Comparison of ENCODE assay signal across 8 cellular contexts in the genomic region with DNA sequence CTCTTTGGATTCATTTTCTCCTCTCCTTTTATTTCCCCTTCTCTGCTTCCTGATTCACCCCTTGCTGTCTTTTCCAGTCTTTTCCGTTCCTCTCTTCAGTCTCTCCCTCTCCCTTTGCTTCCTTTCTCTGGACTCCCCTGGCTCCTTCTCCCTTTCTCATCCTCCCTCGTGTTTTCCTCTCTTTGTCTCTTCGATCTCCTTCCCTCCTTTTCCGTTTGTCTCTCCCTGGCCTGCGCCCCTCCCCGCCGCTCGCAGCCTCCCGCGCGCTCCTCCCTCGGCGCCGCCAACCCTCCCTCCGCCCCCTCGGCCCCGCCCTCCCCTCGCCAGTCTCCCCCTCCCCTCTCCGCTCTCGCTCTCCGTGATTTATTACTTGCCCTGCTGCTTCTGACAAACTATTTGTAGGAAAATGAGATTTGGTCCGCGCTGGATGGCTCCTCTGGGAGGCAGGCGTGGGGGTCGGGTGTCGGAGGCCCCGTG. TPM values are rescaled to one million over a fixed set of nuclear protein-coding genes. Genes with fewer than 3 reads are reported as not detected.
DNase-seq lines count a peak whose midpoint lies in the region; ATAC-seq, FAIRE-seq and TF ChIP-seq lines count a peak whose summit lies in the region.

No MANE protein-coding gene starts in this region.

- no peaks in the 10 kb centered on the region for H3K36me3 ChIP-seq in prostate gland
- no peaks in the 10 kb centered on the region for H3K36me3 ChIP-seq in aorta (ENCODE audit: control insufficient read depth in 1 of 2, insufficient read depth in 2 of 2, low read length in 1 of 2)

- peak; percentile 88 for ATAC-seq in Right ventricle myocardium superior (ENCODE audit: poor library complexity)
- peak; percentile 70 for ATAC-seq in aorta (ENCODE audit: low FRiP score)

- TF ChIP-seq POLR2A in prostate gland (IDR thresholded peaks at IDR 0.05) = no peak

- peak overlapping the region in 3 of 4 donors; percentile 59 to 87 (median 76) for H3K4me3 Mint-ChIP-seq in IgD-negative memory B cell
- H3K4me3 Mint-ChIP-seq in activated naive CD4-positive, alpha-beta T cell treated with anti-CD3 and anti-CD28 coated beads, Interleukin-2, amount 10 ng/mL, durations not matched to agents 7 days and 5 days = peak overlapping the region; percentile 60

- H3K4me1 ChIP-seq in prostate gland (replicated peaks) (peaks cover 3% of the 10 kb centered on the region), aorta (ENCODE audit: control insufficient read depth in 1 of 2, insufficient read depth in 2 of 2, low read length in 2 of 2) (no peaks in the 10 kb centered on the region)

- CTCF ChIA-PET in activated naive CD4-positive, alpha-beta T cell treated with anti-CD3 and anti-CD28 coated beads, Interleukin-2, amount 10 ng/mL, durations not matched to agents 7 days and 5 days (lab: Charles Lee) = no interaction called here

- H3K4me1 Mint-ChIP-seq in IgD-negative memory B cell = peaks cover 0 to 9% (median 2%) of the 10 kb centered on the region in 3 donors
- H3K4me1 Mint-ChIP-seq in activated naive CD4-positive, alpha-beta T cell treated with anti-CD3 and anti-CD28 coated beads, Interleukin-2, amount 10 ng/mL, durations not matched to agents 7 days and 5 days = peaks cover 13% of the 10 kb centered on the region

- DNase-seq in COLO668 (lab: John Stamatoyannopoulos, UW; ENCODE audit: unreplicated experiment) = peak; percentile 41
- peak; percentile 66 for DNase-seq in RCC 7860 (ENCODE audit: low spot score)
- DNase-seq in activated naive CD4-positive, alpha-beta T cell treated with anti-CD3 and anti-CD28 coated beads, Interleukin-2, amount 10 ng/mL, durations not matched to agents 7 days and 5 days = peak; percentile 58
- peak; percentile 61 for DNase-seq in Right ventricle myocardium superior
- DNase-seq in prostate gland (ENCODE audit: low spot score) = peak; percentile 24
- DNase-seq in aorta = peak in 1 of 2 donors; percentile 83
- no peak for DNase-seq in cerebellar cortex (ENCODE audit: low spot score)

- H3K4me3 ChIP-seq in prostate gland = peak overlapping the region in 1 of 2 donors; percentile 21
- H3K4me3 ChIP-seq in aorta (ENCODE audit: low read length in 2 of 2) = peak overlapping the region; percentile 49 to 75

- FAIRE-seq in RCC 7860 (lab: Jason Lieb, UNC) = no peak

- under 1% methylated on average over 27 of the region's 27 CpGs for WGBS in prostate gland
- WGBS in aorta, 2 donors = 1% methylated on average over 27 of the region's 27 CpGs

- intact Hi-C loops in Right ventricle myocardium superior (cut with DNase I) (no loop called here), prostate gland (cut with DNase I) (no loop called here), aorta (cut with DNase I) (loop anchor here (5.0 to 10.0 kb wide), 2 partner anchors 37 to 70 kb away; no protein-coding TSS in a partner anchor)

- no peaks in the 10 kb centered on the region for H3K9me3 Mint-ChIP-seq in IgD-negative memory B cell
- H3K9me3 Mint-ChIP-seq in activated naive CD4-positive, alpha-beta T cell treated with anti-CD3 and anti-CD28 coated beads, Interleukin-2, amount 10 ng/mL, durations not matched to agents 7 days and 5 days = no peaks in the 10 kb centered on the region

- H3K27me3 ChIP-seq in prostate gland (replicated peaks; ENCODE audit: insufficient read depth) (no peaks in the 10 kb centered on the region), aorta (ENCODE audit: control insufficient read depth in 1 of 2, insufficient read depth in 2 of 2, low read length in 1 of 2) (no peaks in the 10 kb centered on the region)

- no peak overlapping the region for H3K27ac ChIP-seq in prostate gland
- H3K27ac ChIP-seq in aorta (ENCODE audit: low read depth in 1 of 2, low read length in 2 of 2) = no peak overlapping the region

- H3K27ac Mint-ChIP-seq in IgD-negative memory B cell = no peak overlapping the region
- H3K27ac Mint-ChIP-seq in activated naive CD4-positive, alpha-beta T cell treated with anti-CD3 and anti-CD28 coated beads, Interleukin-2, amount 10 ng/mL, durations not matched to agents 7 days and 5 days = no peak overlapping the region

- H3K9me3 ChIP-seq in prostate gland (no peaks in the 10 kb centered on the region), aorta (ENCODE audit: control insufficient read depth, low read length) (no peaks in the 10 kb centered on the region)

- peaks cover 17% of the 10 kb centered on the region for H3K27me3 Mint-ChIP-seq in IgD-negative memory B cell
- H3K27me3 Mint-ChIP-seq in activated naive CD4-positive, alpha-beta T cell treated with anti-CD3 and anti-CD28 coated beads, Interleukin-2, amount 10 ng/mL, durations not matched to agents 7 days and 5 days = peaks cover 59% of the 10 kb centered on the region

- no peaks in the 10 kb centered on the region for H3K36me3 Mint-ChIP-seq in IgD-negative memory B cell
- no peaks in the 10 kb centered on the region for H3K36me3 Mint-ChIP-seq in activated naive CD4-positive, alpha-beta T cell treated with anti-CD3 and anti-CD28 coated beads, Interleukin-2, amount 10 ng/mL, durations not matched to agents 7 days and 5 days

- no peak for TF ChIP-seq CTCF in prostate gland (IDR thresholded peaks at IDR 0.05)

RNA-seq across cellular contexts. Expression of a gene that starts 46.0 kb away (rescaled TPM):
- 0.85 TPM for polyA plus RNA-seq in IgD-negative memory B cell
- 0.35 TPM for total RNA-seq in Right ventricle myocardium superior
- 1 to 10 TPM; 1.0 to 3.8 TPM for total RNA-seq in prostate gland
- under 1 TPM; 0.45 to 0.87 TPM for total RNA-seq in aorta
- under 1 TPM in 1 of 2 donors, not detected in 1; 1.00 TPM for polyA plus RNA-seq in aorta

Comparison
In these comparisons a context has a peak if more than half of its experiments do, and no peak if none do; other contexts are left out.
1. intact Hi-C loops: an anchor here in aorta (5.0 to 10.0 kb wide); none called in Right ventricle myocardium superior and prostate gland.